Comparison of ENCODE assay signal across 8 cellular contexts in the genomic region with DNA sequence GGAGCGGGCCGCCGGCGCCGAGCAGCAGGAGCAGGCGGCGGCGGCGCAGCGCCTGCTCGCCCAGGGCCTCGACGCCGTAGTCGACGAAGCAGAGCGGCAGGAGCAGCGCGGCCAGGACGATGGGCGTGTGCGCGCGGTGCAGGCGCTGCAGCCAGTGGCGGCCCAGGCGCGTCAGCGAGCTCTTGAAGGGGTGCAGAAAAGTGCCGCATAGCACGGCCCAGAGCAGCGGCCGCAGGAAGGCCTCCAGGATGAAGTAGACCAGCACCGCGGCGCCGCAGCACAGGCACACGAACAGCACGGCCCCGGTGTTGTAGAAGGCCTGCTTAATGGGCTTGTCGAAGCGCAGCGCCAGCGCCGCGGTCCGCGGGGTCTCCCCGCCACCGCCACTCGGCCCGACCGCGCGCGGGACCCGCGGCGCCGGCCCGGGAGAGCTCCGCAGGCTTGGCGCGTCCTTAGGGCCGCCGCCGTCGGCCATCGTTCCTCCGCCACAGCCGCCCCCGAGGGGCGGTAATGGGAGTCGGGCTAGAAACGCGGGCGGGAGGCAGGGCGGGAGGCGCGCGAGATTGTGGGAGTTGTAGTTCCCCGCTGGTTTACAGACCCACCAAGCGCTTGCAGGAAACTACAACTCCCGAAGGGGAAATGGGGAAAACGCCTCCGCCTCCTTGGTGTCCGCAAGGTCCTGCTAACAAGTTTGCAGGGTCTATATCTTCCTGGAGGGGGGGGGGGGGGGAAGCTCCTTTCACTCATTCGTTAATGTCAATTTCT. TPM values are rescaled to one million over a fixed set of nuclear protein-coding genes. Genes with fewer than 3 reads are reported as not detected.
A peak's percentile ranks its signal among the peaks of the same experiment; 100 is the strongest.
DNase-seq lines count a peak whose midpoint lies in the region; ATAC-seq and TF ChIP-seq lines count a peak whose summit lies in the region.

Gene TMEM245 (minus strand): TSS at position 509 of the 765 bp plus-strand sequence. CDS start 34 bp downstream, at position 475.

- intact Hi-C loops in mammary epithelial cell (cut with micrococcal nuclease): loop anchor here (1.0 to 10.0 kb wide), 4 partner anchors 21 to 265 kb away; partner anchors contain the start of genes ACTL7B and EPB41L4B

- H3K4me2 ChIP-seq in mammary epithelial cell (ENCODE audit: insufficient read depth, low read depth, low read length) (peak within 1 kb of the TSS; percentile 88), smooth muscle cell (peak within 1 kb of the TSS; percentile 97)

- H3K36me3 ChIP-seq in WERI-Rb-1: peaks cover 25% of the 10 kb centered on the region
- no peaks in the 10 kb centered on the region for H3K36me3 ChIP-seq in mammary epithelial cell (ENCODE audit: insufficient read depth, low read length)
- no peaks in the 10 kb centered on the region for H3K36me3 ChIP-seq in smooth muscle cell (ENCODE audit: low read depth)

- CTCF ChIA-PET in mammary epithelial cell (lab: Charles Lee; ENCODE audit: low non-redundant PET): interaction anchor here (0.6 kb wide), 1 partner anchor 347 kb away, joined by 29 read pairs; no protein-coding TSS in a partner anchor

- H3K27me3 ChIP-seq in WERI-Rb-1 (ENCODE audit: insufficient read depth, low read depth, severe bottlenecking) (no peaks in the 10 kb centered on the region), mammary epithelial cell (ENCODE audit: insufficient read depth, low read length) (no peaks in the 10 kb centered on the region), smooth muscle cell (ENCODE audit: low read depth) (no peaks in the 10 kb centered on the region)

- TF ChIP-seq CTCF in WERI-Rb-1 (IDR thresholded peaks at IDR 0.05; ENCODE audit: low read depth, low read length) (0 out of 2 replicates have a peak, but pooled peaks have one; percentile 5), mammary epithelial cell (conservative IDR thresholded peaks at IDR 0.05 in 1 of 2, IDR thresholded peaks at IDR 0.05 in 1 of 2; ENCODE audit: extremely low read depth in 1 of 2, insufficient read depth in 1 of 2, low read depth in 1 of 2, low read length in 2 of 2) (no peak), smooth muscle cell (IDR thresholded peaks at IDR 0.05; ENCODE audit: borderline replicate concordance, insufficient read depth, poor library complexity, severe bottlenecking) (no peak)

- H2AFZ ChIP-seq in mammary epithelial cell (ENCODE audit: low read depth, low read length) (peak within 1 kb of the TSS; percentile 90), smooth muscle cell (ENCODE audit: low read depth) (peak within 1 kb of the TSS; percentile 59)

- DNase-seq in ACHN (peak; percentile 97), NCI-H2227 (lab: John Stamatoyannopoulos, UW; ENCODE audit: unreplicated experiment) (peak; percentile 96), WERI-Rb-1 (peak; percentile 99), mammary epithelial cell (peak; percentile 99), iPS-NIHi11 (ENCODE audit: low spot score) (peak; percentile 93), smooth muscle cell (lab: John Stamatoyannopoulos, UW; ENCODE audit: unreplicated experiment) (peak; percentile 79)

- dilution Hi-C loops in mammary epithelial cell (cut with HindIII; ENCODE audit: low sequenced_read_pairs): no loop called here

- H3K4me3 ChIP-seq in WERI-Rb-1 (ENCODE audit: low read depth, low read length) (peak within 1 kb of the TSS; percentile 77), mammary epithelial cell (replicated peaks in 1 of 3; ENCODE audit: insufficient read depth in 1 of 3, low read depth in 2 of 3, low read length in 3 of 3) (peak within 1 kb of the TSS; percentile 70 to 91 (median 89)), smooth muscle cell (peak within 1 kb of the TSS; percentile 72)

- peak within 1 kb of the TSS; percentile 76 for H3K9ac ChIP-seq in mammary epithelial cell (ENCODE audit: insufficient read depth, low read length)
- H3K9ac ChIP-seq in smooth muscle cell (ENCODE audit: low read depth): peak within 1 kb of the TSS; percentile 30

- H3K4me1 ChIP-seq in mammary epithelial cell (ENCODE audit: insufficient read depth, low read length) (peaks cover 15% of the 10 kb centered on the region), smooth muscle cell (ENCODE audit: low read depth) (peaks cover 24% of the 10 kb centered on the region)

- H4K20me1 ChIP-seq in mammary epithelial cell (ENCODE audit: insufficient read depth, low read length): no peaks in the 10 kb centered on the region
- peaks cover 47% of the 10 kb centered on the region for H4K20me1 ChIP-seq in smooth muscle cell (ENCODE audit: low read depth)

- in situ Hi-C loops in ACHN (cut with HindIII; ENCODE audit: low pct_ligation_motif_present, low pct_unique_long_range_greater_than_20kb, low sequenced_read_pairs) (no loop called here), mammary epithelial cell (cut with MboI; ENCODE audit: low sequenced_read_pairs in 2 of 2) (loop anchor here in 1 of 2 donors (10.0 kb wide), 1 partner anchor 205 kb away; the partner anchor contains the start of gene EPB41L4B)

- H3K9me3 ChIP-seq in WERI-Rb-1 (ENCODE audit: severe bottlenecking): no peaks in the 10 kb centered on the region
- no peaks in the 10 kb centered on the region for H3K9me3 ChIP-seq in mammary epithelial cell (replicated peaks; ENCODE audit: insufficient read depth, low read length)
- H3K9me3 ChIP-seq in smooth muscle cell (replicated peaks; ENCODE audit: low read depth): no peaks in the 10 kb centered on the region

- H3F3A ChIP-seq in smooth muscle cell (ENCODE audit: low read depth): peaks cover 3% of the 10 kb centered on the region

- peak; percentile 91 for ATAC-seq in GM18873 (IDR thresholded peaks at IDR 0.05; ENCODE audit: low FRiP score, unreplicated experiment)
- peak; percentile 89 for ATAC-seq in HG03139 (IDR thresholded peaks at IDR 0.05; ENCODE audit: unreplicated experiment)

- 2% methylated on average over 17 of the region's 88 CpGs for WGBS in mammary epithelial cell (ENCODE audit: low coverage, missing lambda C conversion rate)
- WGBS in smooth muscle cell (ENCODE audit: low lambda C conversion rate): under 1% methylated on average over 78 of the region's 88 CpGs

- no TSS peak for BruUV-seq in mammary epithelial cell (replicated peaks; lab: Mats Ljungman, UMichigan)

- H3K27ac ChIP-seq in WERI-Rb-1 (peak within 1 kb of the TSS; percentile 78), mammary epithelial cell (ENCODE audit: insufficient read depth, low read depth, low read length) (peak within 1 kb of the TSS; percentile 46), smooth muscle cell (ENCODE audit: low read depth) (peak within 1 kb of the TSS; percentile 63)

- H3K79me2 ChIP-seq in mammary epithelial cell (ENCODE audit: insufficient read depth, low read length) (peaks cover 51% of the 10 kb centered on the region), smooth muscle cell (ENCODE audit: low read depth) (peaks cover 43% of the 10 kb centered on the region)

RNA-seq across cellular contexts. Expression of gene TMEM245, which starts in this region (rescaled TPM):
- total RNA-seq in mammary epithelial cell (10 to 100 TPM; 33.1 to 70.3 TPM), smooth muscle cell (39.7 and 48.0 TPM in 2 replicates)
- polyA plus RNA-seq in mammary epithelial cell (39.4 TPM), smooth muscle cell (16.3 and 18.4 TPM in 2 replicates)
- 82.8 TPM for polyA minus RNA-seq in mammary epithelial cell

Comparison
In these comparisons a context has a peak if more than half of its experiments do, and no peak if none do; other contexts are left out.
1. Peak in every context shown above with its lines: DNase-seq, ATAC-seq, H3K4me3 ChIP-seq and H3K27ac ChIP-seq.